9 cellular contexts compared by ENCODE assay signal in the genomic region with DNA sequence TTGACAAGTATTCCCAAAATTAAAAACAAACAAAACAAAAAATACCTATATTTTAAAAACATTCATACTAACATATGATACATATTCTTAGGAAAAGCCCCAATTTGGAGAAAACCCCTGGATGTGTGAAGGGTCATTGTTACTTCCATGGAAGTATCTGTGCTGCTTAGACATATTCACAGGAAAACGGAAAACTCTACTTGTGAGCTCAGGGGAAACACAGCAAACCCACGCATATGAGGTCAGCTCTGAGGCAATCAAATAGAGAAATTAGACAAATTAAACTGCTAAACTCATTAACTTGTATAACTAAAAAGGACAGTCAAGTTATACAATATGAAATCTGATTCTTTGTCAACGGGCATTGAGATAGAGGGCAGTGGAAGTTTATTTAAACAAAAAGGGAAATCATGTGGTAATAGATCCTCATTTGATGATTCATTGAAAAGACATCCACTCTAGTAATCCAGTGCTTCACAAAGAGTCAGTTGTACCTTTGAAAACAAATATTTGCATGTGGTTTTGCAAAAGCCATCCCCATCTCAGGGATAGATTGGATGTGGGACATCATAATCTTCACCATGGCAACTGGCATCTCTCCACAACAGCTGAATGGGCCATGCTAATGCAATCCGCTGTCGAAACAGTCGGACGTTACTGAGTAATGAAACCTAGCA.
DNase-seq lines count a peak whose midpoint lies in the region; TF ChIP-seq lines count a peak whose summit lies in the region.
"Had no signal": no experiment of that assay in that cellular context is flagged by ENCODE, and none has a peak within 500 bp of the region (broad histone marks: within the 10 kb centered on the region; RNA-seq: fewer than 3 reads in every experiment).

No MANE protein-coding gene starts in this region.

- H3K9ac ChIP-seq in liver (ENCODE audit: low read depth in 1 of 2, low read length in 2 of 2), result no peak overlapping the region

- peak in 1 of 2 donors; percentile 30 for TF ChIP-seq RAD21 in liver (IDR thresholded peaks at IDR 0.05)

- no peak for TF ChIP-seq CTCF in liver (IDR thresholded peaks at IDR 0.05; ENCODE audit: low read depth, low read length, missing input control)

- peaks cover 0 to 3% (median 1%) of the 10 kb centered on the region in 4 donors for H3K4me1 ChIP-seq in liver (ENCODE audit: control insufficient read depth in 4 of 4, insufficient read depth in 4 of 4, low read length in 3 of 4)
- H3K4me1 ChIP-seq: lower lobe of right lung had no signal

- peak overlapping the region in 1 of 2 donors; percentile 31 for H3K27ac ChIP-seq in liver (ENCODE audit: low read depth in 1 of 2, low read length in 2 of 2)
- H3K27ac ChIP-seq: lower lobe of right lung had no signal

- H3K36me3 ChIP-seq in liver (ENCODE audit: control insufficient read depth in 4 of 4, insufficient read depth in 3 of 4, low read depth in 1 of 4, low read length in 3 of 4), result no peaks in the 10 kb centered on the region
- H3K36me3 ChIP-seq: lower lobe of right lung had no signal

- DNase-seq in DMS53 (lab: John Stamatoyannopoulos, UW) (peak; percentile 91), NCI-H2081 treated with DMSO at 0.1 percent for 48 hours (lab: John Stamatoyannopoulos, UW) (peak; percentile 75), amniotic stem cell (lab: John Stamatoyannopoulos, UW) (peak; percentile 21), SKM-1 (lab: John Stamatoyannopoulos, UW; ENCODE audit: unreplicated experiment) (no peak), occipital lobe (lab: John Stamatoyannopoulos, UW) (no peak), germinal center (ENCODE audit: low spot score) (no peak)
- DNase-seq in activated CD4-positive, alpha-beta T cell treated with anti-CD3 and anti-CD28 coated beads for 4 hours, result no peak
- DNase-seq: lower lobe of right lung had no signal

- 49% methylated on average over 7 of the region's 7 CpGs for WGBS in liver

- no peaks in the 10 kb centered on the region for H3K9me3 ChIP-seq in liver (ENCODE audit: control insufficient read depth in 4 of 4, low read length in 3 of 4)
- H3K9me3 ChIP-seq: lower lobe of right lung had no signal

- H3K4me3 ChIP-seq in liver (ENCODE audit: low read depth in 1 of 3, low read length in 3 of 3), result no peak overlapping the region
- H3K4me3 ChIP-seq: lower lobe of right lung had no signal

- no peaks in the 10 kb centered on the region for H3K27me3 ChIP-seq in liver (ENCODE audit: control insufficient read depth in 4 of 4, insufficient read depth in 4 of 4, low read length in 3 of 4)

TF ChIP-seq in liver, 16 proteins besides CTCF, POLR2A, EP300 and RAD21:
- peak; percentile 52 for TF ChIP-seq ZBTB33 (IDR thresholded peaks at IDR 0.05)
- TF ChIP-seq, protein P1, sequence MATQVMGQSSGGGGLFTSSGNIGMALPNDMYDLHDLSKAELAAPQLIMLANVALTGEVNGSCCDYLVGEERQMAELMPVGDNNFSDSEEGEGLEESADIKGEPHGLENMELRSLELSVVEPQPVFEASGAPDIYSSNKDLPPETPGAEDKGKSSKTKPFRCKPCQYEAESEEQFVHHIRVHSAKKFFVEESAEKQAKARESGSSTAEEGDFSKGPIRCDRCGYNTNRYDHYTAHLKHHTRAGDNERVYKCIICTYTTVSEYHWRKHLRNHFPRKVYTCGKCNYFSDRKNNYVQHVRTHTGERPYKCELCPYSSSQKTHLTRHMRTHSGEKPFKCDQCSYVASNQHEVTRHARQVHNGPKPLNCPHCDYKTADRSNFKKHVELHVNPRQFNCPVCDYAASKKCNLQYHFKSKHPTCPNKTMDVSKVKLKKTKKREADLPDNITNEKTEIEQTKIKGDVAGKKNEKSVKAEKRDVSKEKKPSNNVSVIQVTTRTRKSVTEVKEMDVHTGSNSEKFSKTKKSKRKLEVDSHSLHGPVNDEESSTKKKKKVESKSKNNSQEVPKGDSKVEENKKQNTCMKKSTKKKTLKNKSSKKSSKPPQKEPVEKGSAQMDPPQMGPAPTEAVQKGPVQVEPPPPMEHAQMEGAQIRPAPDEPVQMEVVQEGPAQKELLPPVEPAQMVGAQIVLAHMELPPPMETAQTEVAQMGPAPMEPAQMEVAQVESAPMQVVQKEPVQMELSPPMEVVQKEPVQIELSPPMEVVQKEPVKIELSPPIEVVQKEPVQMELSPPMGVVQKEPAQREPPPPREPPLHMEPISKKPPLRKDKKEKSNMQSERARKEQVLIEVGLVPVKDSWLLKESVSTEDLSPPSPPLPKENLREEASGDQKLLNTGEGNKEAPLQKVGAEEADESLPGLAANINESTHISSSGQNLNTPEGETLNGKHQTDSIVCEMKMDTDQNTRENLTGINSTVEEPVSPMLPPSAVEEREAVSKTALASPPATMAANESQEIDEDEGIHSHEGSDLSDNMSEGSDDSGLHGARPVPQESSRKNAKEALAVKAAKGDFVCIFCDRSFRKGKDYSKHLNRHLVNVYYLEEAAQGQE (IDR thresholded peaks at IDR 0.05), result peak; percentile 71
- no peak for TF ChIP-seq HNF4G (IDR thresholded peaks at IDR 0.05)
- TF ChIP-seq FOXA2 (IDR thresholded peaks at IDR 0.05), result peak; percentile 68
- peak; percentile 41 for TF ChIP-seq SP1 (IDR thresholded peaks at IDR 0.05)
- peak; percentile 91 to 99 for TF ChIP-seq JUND (IDR thresholded peaks at IDR 0.05)
- peak; percentile 75 for TF ChIP-seq YY1 (IDR thresholded peaks at IDR 0.05)
- peak; percentile 12 to 79 for TF ChIP-seq RXRA (IDR thresholded peaks at IDR 0.05)
- TF ChIP-seq FOXA1 (IDR thresholded peaks at IDR 0.05), result peak; percentile 72
- TF ChIP-seq GABPA (IDR thresholded peaks at IDR 0.05 in 1 of 2, conservative IDR thresholded peaks at IDR 0.05 in 1 of 2), result no peak
- TF ChIP-seq MAX (IDR thresholded peaks at IDR 0.05), result peak; percentile 68
- TF ChIP-seq HNF4A (conservative IDR thresholded peaks at IDR 0.05), result peak in 1 of 2 donors; percentile 71
- TF ChIP-seq ATF3 (IDR thresholded peaks at IDR 0.05), result peak; percentile 47
- no peak for TF ChIP-seq EGR1 (IDR thresholded peaks at IDR 0.05; ENCODE audit: low read depth in 2 of 2)

Comparison
In these comparisons a context has a peak if more than half of its experiments do, and no peak if none do; other contexts are left out.
1. DNase-seq: peak in DMS53 (single experiment), NCI-H2081 treated with DMSO at 0.1 percent for 48 hours (single experiment) and amniotic stem cell (single experiment); none in activated CD4-positive, alpha-beta T cell treated with anti-CD3 and anti-CD28 coated beads for 4 hours (0 of 2), SKM-1 (single experiment), occipital lobe (single experiment) and germinal center (single experiment).